In genomic region chr7:77738871-77739270, GRCh38 we compare ENCODE assay signal across 16 cellular contexts. TPM values are rescaled to one million over a fixed set of nuclear protein-coding genes. Genes with fewer than 3 reads are reported as not detected.
A peak's percentile ranks its signal among the peaks of the same experiment; 100 is the strongest.
DNase-seq lines count a peak whose midpoint lies in the region; ATAC-seq and TF ChIP-seq lines count a peak whose summit lies in the region.
"Had no signal": no experiment of that assay in that cellular context is flagged by ENCODE, and none has a peak within 500 bp of the region (broad histone marks: within the 10 kb centered on the region; RNA-seq: fewer than 3 reads in every experiment).

No MANE protein-coding gene starts in this region.

- CTCF ChIA-PET in OCI-LY7 (lab: Charles Lee; ENCODE audit: unreplicated experiment): no interaction called here

- H4K20me1 ChIP-seq in OCI-LY7 (ENCODE audit: insufficient read depth, low read length): 0 out of 2 replicates have a peak, but pooled peaks cover 8% of the 10 kb centered on the region

- no peak for ATAC-seq in psoas muscle
- ATAC-seq: gastroesophageal sphincter had no signal

- peak; percentile 75 for DNase-seq in Caki2 (ENCODE audit: low read depth)
- DNase-seq in OCI-LY7 (ENCODE audit: low spot score): no peak
- peak; percentile 52 for DNase-seq in dedifferentiated amniotic fluid mesenchymal stem cell (ENCODE audit: extremely low spot score)
- DNase-seq in mesothelial cell of epicardium (ENCODE audit: low spot score in 2 of 2, unreplicated experiment in 2 of 2): no peak
- DNase-seq in HK-2 (ENCODE audit: unreplicated experiment): no peak
- no peak for DNase-seq in ACHN
- no peak for DNase-seq in psoas muscle
- DNase-seq in activated naive CD4-positive, alpha-beta T cell (lab: John Stamatoyannopoulos, UW): no peak
- DNase-seq: activated B cell treated with CpG ODN at 0.5 μM for 24 hours, adrenal gland, dorsolateral prefrontal cortex, NCI-H1694, NCI-H526 treated with DMSO at 0.1 percent for 48 hours, SIG-M5 had no signal

- H3K4me3 ChIP-seq in OCI-LY7 (ENCODE audit: low read depth, low read length, poor library complexity, severe bottlenecking) (no peak overlapping the region), psoas muscle (no peak overlapping the region)
- H3K4me3 ChIP-seq: adrenal gland, dorsolateral prefrontal cortex, gastroesophageal sphincter had no signal

- H3K9me3 Mint-ChIP-seq in mesothelial cell of epicardium: no peaks in the 10 kb centered on the region
- H3K9me3 Mint-ChIP-seq: activated B cell treated with CpG ODN at 0.5 μM for 24 hours; stimulated activated naive CD8-positive, alpha-beta T cell treated with anti-CD3 and anti-CD28 coated beads, Interleukin-15, Interleukin-2, amounts not matched to agents 100 ng/mL and 50 ng/mL, for 24 hours had no signal

- peaks cover 11% of the 10 kb centered on the region for H3K4me1 Mint-ChIP-seq in mesothelial cell of epicardium

- no peaks in the 10 kb centered on the region for H3K27me3 ChIP-seq in psoas muscle (ENCODE audit: insufficient read depth in 3 of 3, low read length in 2 of 3)
- H3K27me3 ChIP-seq: adrenal gland, dorsolateral prefrontal cortex, gastroesophageal sphincter had no signal

- TF ChIP-seq CTCF in OCI-LY7 (conservative IDR thresholded peaks at IDR 0.05; ENCODE audit: low read length) (no peak), mesothelial cell of epicardium (IDR thresholded peaks at IDR 0.05; ENCODE audit: unreplicated experiment) (no peak), psoas muscle (IDR thresholded peaks at IDR 0.05) (no peak)

- H3K4me2 ChIP-seq in OCI-LY7 (ENCODE audit: low read length): no peak overlapping the region

- H3K4me1 ChIP-seq in OCI-LY7 (ENCODE audit: insufficient read depth, low read length, poor library complexity, severe bottlenecking): peaks cover 12% of the 10 kb centered on the region
- H3K4me1 ChIP-seq in psoas muscle: peaks cover 38% of the 10 kb centered on the region

- POLR2A ChIA-PET in OCI-LY7 (lab: Charles Lee): no interaction called here

- intact Hi-C loops in OCI-LY7 (cut with micrococcal nuclease; ENCODE audit: unreplicated experiment): no loop called here
- intact Hi-C loops in psoas muscle (cut with DNase I): no loop called here

- no peak overlapping the region for H3K4me3 Mint-ChIP-seq in mesothelial cell of epicardium
- H3K4me3 Mint-ChIP-seq: activated B cell treated with CpG ODN at 0.5 μM for 24 hours; stimulated activated naive CD8-positive, alpha-beta T cell treated with anti-CD3 and anti-CD28 coated beads, Interleukin-15, Interleukin-2, amounts not matched to agents 100 ng/mL and 50 ng/mL, for 24 hours had no signal

- in situ Hi-C loops in Caki2 (cut with HindIII; ENCODE audit: low pct_unique_long_range_greater_than_20kb, low sequenced_read_pairs) (no loop called here), ACHN (cut with HindIII; ENCODE audit: low pct_ligation_motif_present, low pct_unique_long_range_greater_than_20kb, low sequenced_read_pairs) (no loop called here)

- H3K9me3 ChIP-seq in OCI-LY7 (ENCODE audit: low read length) (no peaks in the 10 kb centered on the region), psoas muscle (no peaks in the 10 kb centered on the region)
- H3K9me3 ChIP-seq: adrenal gland, gastroesophageal sphincter had no signal

- peaks cover 14% of the 10 kb centered on the region for H3K36me3 Mint-ChIP-seq in mesothelial cell of epicardium

- H3K27ac ChIP-seq in OCI-LY7 (ENCODE audit: low read depth, low read length, poor library complexity, severe bottlenecking) (no peak overlapping the region), psoas muscle (no peak overlapping the region)
- H3K27ac ChIP-seq: adrenal gland, gastroesophageal sphincter had no signal

- H3K9me2 ChIP-seq in OCI-LY7 (ENCODE audit: insufficient read depth, low read length): no peaks in the 10 kb centered on the region

- H3K79me2 ChIP-seq in OCI-LY7 (ENCODE audit: insufficient read depth, low read depth, low read length): peaks cover 45% of the 10 kb centered on the region

- peaks cover 46% of the 10 kb centered on the region for H3K36me3 ChIP-seq in OCI-LY7 (ENCODE audit: insufficient read depth, low read length)
- H3K36me3 ChIP-seq in psoas muscle (ENCODE audit: insufficient read depth in 1 of 2, low read depth in 1 of 2): no peaks in the 10 kb centered on the region
- H3K36me3 ChIP-seq: adrenal gland had no signal

- no peaks in the 10 kb centered on the region for H3K27me3 Mint-ChIP-seq in mesothelial cell of epicardium (ENCODE audit: low read depth)
- H3K27me3 Mint-ChIP-seq: activated B cell treated with CpG ODN at 0.5 μM for 24 hours; stimulated activated naive CD8-positive, alpha-beta T cell treated with anti-CD3 and anti-CD28 coated beads, Interleukin-15, Interleukin-2, amounts not matched to agents 100 ng/mL and 50 ng/mL, for 24 hours had no signal

- TSS peak; percentile 22 for BruUV-seq in OCI-LY7 (replicated peaks; lab: Mats Ljungman, UMichigan)

- peak overlapping the region; percentile 30 for H3K27ac Mint-ChIP-seq in mesothelial cell of epicardium
- H3K27ac Mint-ChIP-seq: activated B cell treated with CpG ODN at 0.5 μM for 24 hours; stimulated activated naive CD8-positive, alpha-beta T cell treated with anti-CD3 and anti-CD28 coated beads, Interleukin-15, Interleukin-2, amounts not matched to agents 100 ng/mL and 50 ng/mL, for 24 hours had no signal

- H2AFZ ChIP-seq in OCI-LY7 (ENCODE audit: low read length): no peak overlapping the region

- WGBS in psoas muscle, 3 donors: 84 to 89% (median 88%) methylated on average over 3 of the region's 3 CpGs

RNA-seq across cellular contexts. Expression of gene RSBN1L, which starts 42.6 kb away (rescaled TPM):
- total RNA-seq in Caki2 (2014; rRNA removed; shearing (Covaris generic); ENCODE audit: low replicate concordance): 8.9 and 9.2 TPM in 2 replicates
- 23.3 and 27.4 TPM in 2 replicates for total RNA-seq in OCI-LY7 (2014; rRNA removed; shearing (Covaris generic))
- total RNA-seq in OCI-LY7 (2022): 30.0 and 30.4 TPM in 2 replicates
- total RNA-seq in mesothelial cell of epicardium: 23.4 to 26.7 TPM (median 26.5 TPM) in 3 replicates
- total RNA-seq in psoas muscle: 10 to 100 TPM in 1 of 4 donors, 1 to 10 TPM in 3; 7.5 to 10.1 (median 8.6) TPM
- polyA plus RNA-seq in psoas muscle: 1 to 10 TPM; 2.0 to 7.8 (median 4.6) TPM

RNA-seq across cellular contexts. Expression of gene TMEM60, which starts 59.4 kb away (rescaled TPM):
- 17.5 and 22.0 TPM in 2 replicates for total RNA-seq in Caki2 (2014; rRNA removed; shearing (Covaris generic); ENCODE audit: low replicate concordance)
- 14.6 and 19.2 TPM in 2 replicates for total RNA-seq in OCI-LY7 (2014; rRNA removed; shearing (Covaris generic))
- total RNA-seq in OCI-LY7 (2022) (23.5 and 29.7 TPM in 2 replicates), mesothelial cell of epicardium (14.2 to 17.2 TPM (median 16.5 TPM) in 3 replicates), psoas muscle (10 to 100 TPM in 3 of 4 donors, 1 to 10 TPM in 1; 7.7 to 13.8 (median 12.3) TPM)
- 10 to 100 TPM; 17.2 to 39.3 (median 18.8) TPM for polyA plus RNA-seq in psoas muscle

RNA-seq across cellular contexts. Expression of gene PHTF2, which starts 59.7 kb away (rescaled TPM):
- 2.8 and 5.1 TPM in 2 replicates for total RNA-seq in Caki2 (2014; rRNA removed; shearing (Covaris generic); ENCODE audit: low replicate concordance)
- 26.9 and 29.6 TPM in 2 replicates for total RNA-seq in OCI-LY7 (2014; rRNA removed; shearing (Covaris generic))
- 62.0 and 62.4 TPM in 2 replicates for total RNA-seq in OCI-LY7 (2022)
- 36.1 to 38.2 TPM (median 37.5 TPM) in 3 replicates for total RNA-seq in mesothelial cell of epicardium
- total RNA-seq in psoas muscle: 10 to 100 TPM; 48.2 to 88.7 (median 66.3) TPM
- polyA plus RNA-seq in psoas muscle: 100 to 1,000 TPM in 1 of 3 donors, 10 to 100 TPM in 2; 16.7 to 101 (median 42.3) TPM

Comparison
In these comparisons a context has a peak if more than half of its experiments do, and no peak if none do; other contexts are left out.
1. DNase-seq: peak in Caki2 (single experiment) and dedifferentiated amniotic fluid mesenchymal stem cell (single experiment); none in OCI-LY7 (single experiment), mesothelial cell of epicardium (0 of 2), HK-2 (single experiment), ACHN (single experiment), psoas muscle (0 of 2) and activated naive CD4-positive, alpha-beta T cell (0 of 4).